8 cellular contexts compared by ENCODE assay signal in the genomic region with DNA sequence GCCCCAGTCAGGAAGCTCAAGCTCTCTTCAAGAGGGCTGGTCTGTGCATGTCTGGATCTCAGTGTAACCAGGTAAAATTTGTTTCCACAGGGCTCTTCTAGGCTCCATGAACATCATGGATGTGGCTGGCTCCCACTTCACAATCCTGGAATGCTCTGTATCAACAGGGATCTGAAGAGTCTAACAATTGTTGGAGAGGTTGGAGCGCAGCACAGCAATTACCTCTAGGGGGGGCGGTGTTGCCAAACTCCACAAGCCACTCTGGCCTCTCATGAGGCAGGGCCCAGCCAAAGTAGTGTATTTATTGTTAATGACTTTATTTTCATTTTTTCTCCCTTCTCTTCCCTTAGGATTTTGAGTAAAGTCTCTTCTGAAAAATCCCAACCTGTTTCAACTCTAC. TPM values are rescaled to one million over a fixed set of nuclear protein-coding genes. Genes with fewer than 3 reads are reported as not detected.
DNase-seq lines count a peak whose midpoint lies in the region; ATAC-seq and TF ChIP-seq lines count a peak whose summit lies in the region.

No MANE protein-coding gene starts in this region.

- DNase-seq in D341Med (ENCODE audit: low spot score): peak; percentile 64
- DNase-seq in HFF-Myc (ENCODE audit: extremely low read depth, low read depth): no peak
- peak; percentile 38 for DNase-seq in SK-N-DZ (ENCODE audit: low spot score)
- peak; percentile 40 for DNase-seq in hepatic stellate cell (ENCODE audit: low spot score)
- DNase-seq in T1000 (lab: John Stamatoyannopoulos, UW): no peak

- no peak overlapping the region for H3K4me3 ChIP-seq in HFF-Myc (replicated peaks; ENCODE audit: low read depth, low read length)

- peak; percentile 61 for TF ChIP-seq CTCF in HFF-Myc (IDR thresholded peaks at IDR 0.05; ENCODE audit: low read depth, low read length, missing control alignments)

- ATAC-seq in HG03342 (IDR thresholded peaks at IDR 0.05; ENCODE audit: unreplicated experiment) (no peak), HG03460 (IDR thresholded peaks at IDR 0.05; ENCODE audit: unreplicated experiment) (no peak), GM19324 (IDR thresholded peaks at IDR 0.05; ENCODE audit: low FRiP score, unreplicated experiment) (no peak)

RNA-seq across cellular contexts. Expression of gene EIF2B5, which starts 6.1 kb away (rescaled TPM):
- polyA plus RNA-seq in SK-N-DZ (2014; cell fraction: cytosol; rRNA removed): 87.0 and 101 TPM in 2 replicates
- polyA plus RNA-seq in SK-N-DZ (2014; cell fraction: nucleus; rRNA removed): 194 and 198 TPM in 2 replicates

RNA-seq across cellular contexts. Expression of gene DVL3, which starts 26.2 kb away (rescaled TPM):
- 43.0 and 48.7 TPM in 2 replicates for polyA plus RNA-seq in SK-N-DZ (2014; cell fraction: cytosol; rRNA removed)
- polyA plus RNA-seq in SK-N-DZ (2014; cell fraction: nucleus; rRNA removed): 134 and 160 TPM in 2 replicates

RNA-seq across cellular contexts. Expression of gene HTR3E, which starts 32.1 kb away (rescaled TPM):
- not detected in 2 replicates for polyA plus RNA-seq in SK-N-DZ (2014; cell fraction: cytosol; rRNA removed)
- not detected in 2 replicates for polyA plus RNA-seq in SK-N-DZ (2014; cell fraction: nucleus; rRNA removed)

RNA-seq across cellular contexts. Expression of gene AP2M1, which starts 45.6 kb away (rescaled TPM):
- polyA plus RNA-seq in SK-N-DZ (2014; cell fraction: cytosol; rRNA removed): 334 and 339 TPM in 2 replicates
- polyA plus RNA-seq in SK-N-DZ (2014; cell fraction: nucleus; rRNA removed): 274 and 313 TPM in 2 replicates

RNA-seq across cellular contexts. Expression of gene ABCF3, which starts 57.0 kb away (rescaled TPM):
- polyA plus RNA-seq in SK-N-DZ (2014; cell fraction: cytosol; rRNA removed): 18.0 and 31.9 TPM in 2 replicates
- 93.1 and 143 TPM in 2 replicates for polyA plus RNA-seq in SK-N-DZ (2014; cell fraction: nucleus; rRNA removed)

Comparison
In these comparisons a context has a peak if more than half of its experiments do, and no peak if none do; other contexts are left out.
1. DNase-seq: peak in D341Med (single experiment), SK-N-DZ (single experiment) and hepatic stellate cell (single experiment); none in HFF-Myc (single experiment) and T1000 (single experiment).